ENCODE assay signal across 1 cellular context in the genomic region with DNA sequence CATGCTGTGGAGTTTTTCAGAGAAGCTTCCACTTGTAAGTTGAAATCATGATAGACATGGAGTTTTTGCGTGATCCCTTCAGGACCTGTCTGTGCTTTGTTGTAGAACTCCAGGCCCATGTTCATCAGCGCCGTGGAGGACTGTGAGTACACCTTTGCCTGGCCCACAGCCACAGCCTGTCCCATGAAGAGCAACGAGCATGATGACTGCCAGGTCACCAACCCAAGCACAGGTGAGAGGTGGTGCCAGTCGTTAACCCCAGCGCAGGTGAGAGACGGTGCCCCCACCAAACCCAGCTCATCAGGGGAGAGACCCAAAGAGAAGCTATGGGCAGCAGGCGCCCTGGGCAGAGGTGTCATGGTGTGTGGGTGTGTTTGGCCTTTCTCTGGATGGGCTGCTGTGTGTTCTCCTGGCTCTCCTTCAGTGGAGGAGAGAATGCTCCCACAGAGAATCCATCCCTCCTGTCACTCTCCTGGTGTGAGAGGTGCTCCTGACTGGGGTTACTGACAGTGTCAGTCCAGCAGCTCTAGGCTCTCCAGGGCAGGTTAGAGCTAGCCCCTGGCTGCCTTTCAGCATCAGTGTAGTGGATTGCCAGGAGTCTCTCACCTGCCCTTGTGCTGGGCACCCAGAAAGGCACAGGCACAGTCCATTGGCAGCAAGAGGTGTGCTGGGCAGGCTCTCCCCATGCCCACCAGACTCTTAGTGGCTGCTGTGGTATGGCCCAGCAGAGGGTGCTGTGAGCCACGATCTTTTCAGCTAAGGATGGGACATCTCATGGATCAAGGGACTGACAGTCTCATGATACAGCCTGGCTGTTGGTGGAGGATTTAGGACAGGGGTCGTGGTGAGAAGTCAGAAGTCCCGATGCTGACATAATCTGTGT.
TF ChIP-seq lines count a peak whose summit lies in the region.

No MANE protein-coding gene starts in this region.

TF ChIP-seq in IMR-90, 13 proteins besides CTCF, POLR2A, EP300 and RAD21 (continued from another document):
- TF ChIP-seq ELK1 (IDR thresholded peaks at IDR 0.05; ENCODE audit: borderline replicate concordance, low read depth, low read length): no peak
- no peak for TF ChIP-seq NFE2L2 (IDR thresholded peaks at IDR 0.05; ENCODE audit: low read depth, low read length)
- no peak for TF ChIP-seq CHD1 (IDR thresholded peaks at IDR 0.05; ENCODE audit: low read depth, low read length)
- no peak for TF ChIP-seq RFX5 (IDR thresholded peaks at IDR 0.05; ENCODE audit: low read depth, low read length)
- no peak for TF ChIP-seq MXI1 (IDR thresholded peaks at IDR 0.05; ENCODE audit: borderline replicate concordance, low read depth, low read length)
- TF ChIP-seq SMC3 (IDR thresholded peaks at IDR 0.05; ENCODE audit: low read depth, low read length): no peak
- TF ChIP-seq MAZ (IDR thresholded peaks at IDR 0.05; ENCODE audit: borderline replicate concordance, low read depth, low read length): no peak
- TF ChIP-seq FOS (IDR thresholded peaks at IDR 0.05; ENCODE audit: low read depth, low read length): no peak
- TF ChIP-seq MAFK (IDR thresholded peaks at IDR 0.05; ENCODE audit: low read depth, low read length): no peak
- TF ChIP-seq CEBPB (IDR thresholded peaks at IDR 0.05; ENCODE audit: low read depth, low read length): no peak
